Comparison of ENCODE assay signal across 1 cellular context in genomic region chr3:33660035-33660434, GRCh38.
TF ChIP-seq lines count a peak whose summit lies in the region.

No MANE protein-coding gene starts in this region.

TF ChIP-seq in GM23338, 12 proteins besides CTCF, POLR2A, EP300 and RAD21 (continued from another document):
- TF ChIP-seq ETS1 (IDR thresholded peaks at IDR 0.05) (no peak), NANOG (IDR thresholded peaks at IDR 0.05; ENCODE audit: borderline replicate concordance) (no peak), ZNF114 (CRISPR knock-in tag; IDR thresholded peaks at IDR 0.05) (no peak)
